Comparison of ENCODE assay signal across 8 cellular contexts in genomic region chr1:32063261-32063681, GRCh38. TPM values are rescaled to one million over a fixed set of nuclear protein-coding genes. Genes with fewer than 3 reads are reported as not detected.
DNase-seq lines count a peak whose midpoint lies in the region; ATAC-seq, FAIRE-seq and TF ChIP-seq lines count a peak whose summit lies in the region.

No MANE protein-coding gene starts in this region.

- in situ Hi-C loops in G401 (cut with HindIII; ENCODE audit: low sequenced_read_pairs): no loop called here

- H3K4me1 ChIP-seq in A549: peaks cover 16% of the 10 kb centered on the region

- POLR2A ChIA-PET in A549 (lab: Yijun Ruan, JAX): interaction anchor here (0.9 to 2.4 kb wide), 3 partner anchors 10 to 348 kb away, joined by 3 to 8 read pairs (median 3); partner anchors contain the start of gene TMEM39B

- H3K9me3 ChIP-seq in A549: no peaks in the 10 kb centered on the region

- no peaks in the 10 kb centered on the region for H3K4me1 Mint-ChIP-seq in activated T-helper 17 cell treated with anti-CD3 and anti-CD28 coated beads, Interleukin-2, amount 50 U/mL, for 72 hours

- no peak overlapping the region for H3K4me3 ChIP-seq in A549

- peak; percentile 63 to 68 for TF ChIP-seq RAD21 in A549 (conservative IDR thresholded peaks at IDR 0.05 in 1 of 2, IDR thresholded peaks at IDR 0.05 in 1 of 2)

- ATAC-seq in A549: peak; percentile 77 to 81
- peak; percentile 34 for ATAC-seq in activated T-helper 17 cell treated with anti-CD3 and anti-CD28 coated beads, Interleukin-2, amount 50 U/mL, for 72 hours (replicated peaks)
- peak; percentile 26 for ATAC-seq in Right ventricle myocardium superior (ENCODE audit: poor library complexity)
- ATAC-seq in HG02642 (IDR thresholded peaks at IDR 0.05; ENCODE audit: poor library complexity, unreplicated experiment): no peak

- H3K27ac ChIP-seq in A549: peak overlapping the region in 1 of 2 experiments; percentile 71; a peak in 3 of 6 replicates

- peak overlapping the region; percentile 16 for H3K27ac Mint-ChIP-seq in activated T-helper 17 cell treated with anti-CD3 and anti-CD28 coated beads, Interleukin-2, amount 50 U/mL, for 72 hours

- intact Hi-C loops in Right ventricle myocardium superior (cut with DNase I): loop anchor here (10.0 kb wide), 1 partner anchor 398 kb away; no protein-coding TSS in a partner anchor

- no peak overlapping the region for H3K4me3 Mint-ChIP-seq in activated T-helper 17 cell treated with anti-CD3 and anti-CD28 coated beads, Interleukin-2, amount 50 U/mL, for 72 hours

- FAIRE-seq in A549 (lab: Jason Lieb, UNC): peak; percentile 36

- 0 out of 3 replicates have a peak overlapping the region, but pooled peaks have one; percentile 3 for H3K4me2 ChIP-seq in A549

- no peak for TF ChIP-seq EP300 in A549 (IDR thresholded peaks at IDR 0.05)

- CTCF ChIA-PET in A549 (lab: Yijun Ruan, JAX): interaction anchor here (0.6 to 2.1 kb wide), 21 partner anchors 8 to 399 kb away, joined by 3 to 12 read pairs (median 3); no protein-coding TSS in a partner anchor

- H3K27me3 Mint-ChIP-seq in activated T-helper 17 cell treated with anti-CD3 and anti-CD28 coated beads, Interleukin-2, amount 50 U/mL, for 72 hours: no peaks in the 10 kb centered on the region

- no peaks in the 10 kb centered on the region for H3K9me3 Mint-ChIP-seq in activated T-helper 17 cell treated with anti-CD3 and anti-CD28 coated beads, Interleukin-2, amount 50 U/mL, for 72 hours

- H3K36me3 Mint-ChIP-seq in activated T-helper 17 cell treated with anti-CD3 and anti-CD28 coated beads, Interleukin-2, amount 50 U/mL, for 72 hours (ENCODE audit: low read depth): peaks cover 48% of the 10 kb centered on the region

- WGBS in A549 (ENCODE audit: missing lambda C conversion rate): 14% methylated on average over 1 of the region's 1 CpG

- peak; percentile 53 for TF ChIP-seq CTCF in A549 (IDR thresholded peaks at IDR 0.05)

- TF ChIP-seq POLR2A in A549 (IDR thresholded peaks at IDR 0.05; ENCODE audit: low read length): no peak

- DNase-seq in A549 (ENCODE audit: low read depth in 1 of 2, low spot score in 1 of 2) (peak; percentile 43 to 63), G401 (ENCODE audit: low spot score) (peak; percentile 75), NCI-H2081 (lab: John Stamatoyannopoulos, UW) (peak; percentile 41 to 51), Right ventricle myocardium superior (no peak), retina (peak; percentile 62)
- DNase-seq in effector CD8-positive, alpha-beta T cell (lab: John Stamatoyannopoulos, UW): no peak

TF ChIP-seq in A549, 52 proteins besides CTCF, POLR2A, EP300 and RAD21:
- TF ChIP-seq SMC3 (IDR thresholded peaks at IDR 0.05): peak; percentile 52
- no peak for TF ChIP-seq USF2 (IDR thresholded peaks at IDR 0.05)

RNA-seq across cellular contexts. Expression of gene TMEM39B, which starts 9.5 kb away (rescaled TPM):
- polyA plus RNA-seq in A549 (2011; rRNA removed): 10.8 and 13.8 TPM in 2 replicates
- polyA plus RNA-seq in A549 (2012; cell fraction: cytosol; rRNA removed): 19.9 and 26.0 TPM in 2 replicates
- polyA plus RNA-seq in A549 (2012; cell fraction: nucleus; rRNA removed): 25.1 and 33.9 TPM in 2 replicates
- polyA plus RNA-seq in A549 (2017; fragmentation: RNase III; extraction: RNeasy Plus Mini Kit Qiagen cat#74134 plus additional on column Dnase treatment): 8.2 to 9.3 TPM (median 8.5 TPM) in 3 replicates
- 21.3 and 23.8 TPM in 2 replicates for polyA minus RNA-seq in A549 (2011; rRNA and poly(A)+ RNA removed)
- 10.3 and 19.0 TPM in 2 replicates for total RNA-seq in G401 (2014; rRNA removed; shearing (Covaris generic))
- total RNA-seq in activated T-helper 17 cell treated with anti-CD3 and anti-CD28 coated beads, Interleukin-2, amount 50 U/mL, for 72 hours: 10 to 100 TPM; 26.2 to 34.4 TPM
- total RNA-seq in Right ventricle myocardium superior: 6.1 TPM

RNA-seq across cellular contexts. Expression of gene KPNA6, which starts 44.6 kb away (rescaled TPM):
- polyA plus RNA-seq in A549 (2011; rRNA removed): 24.3 and 41.9 TPM in 2 replicates
- polyA plus RNA-seq in A549 (2012; cell fraction: cytosol; rRNA removed): 7.4 and 9.7 TPM in 2 replicates
- 6.1 and 9.9 TPM in 2 replicates for polyA plus RNA-seq in A549 (2012; cell fraction: nucleus; rRNA removed)
- polyA plus RNA-seq in A549 (2017; fragmentation: RNase III; extraction: RNeasy Plus Mini Kit Qiagen cat#74134 plus additional on column Dnase treatment): 15.0 to 15.9 TPM (median 15.8 TPM) in 3 replicates
- 43.7 and 47.7 TPM in 2 replicates for polyA minus RNA-seq in A549 (2011; rRNA and poly(A)+ RNA removed)
- total RNA-seq in G401 (2014; rRNA removed; shearing (Covaris generic)): 30.8 and 36.0 TPM in 2 replicates
- 10 to 100 TPM; 61.8 to 77.1 TPM for total RNA-seq in activated T-helper 17 cell treated with anti-CD3 and anti-CD28 coated beads, Interleukin-2, amount 50 U/mL, for 72 hours
- 69.4 TPM for total RNA-seq in Right ventricle myocardium superior

RNA-seq across cellular contexts. Expression of gene KHDRBS1, which starts 49.6 kb away (rescaled TPM):
- polyA plus RNA-seq in A549 (2011; rRNA removed) (60.6 and 63.6 TPM in 2 replicates), A549 (2017; fragmentation: RNase III; extraction: RNeasy Plus Mini Kit Qiagen cat#74134 plus additional on column Dnase treatment) (107 to 110 TPM (median 109 TPM) in 3 replicates)
- polyA plus RNA-seq in A549 (2012; cell fraction: cytosol; rRNA removed): 45.8 and 60.0 TPM in 2 replicates
- polyA plus RNA-seq in A549 (2012; cell fraction: nucleus; rRNA removed): 55.6 and 67.6 TPM in 2 replicates
- polyA minus RNA-seq in A549 (2011; rRNA and poly(A)+ RNA removed): 36.5 and 50.5 TPM in 2 replicates
- 167 and 200 TPM in 2 replicates for total RNA-seq in G401 (2014; rRNA removed; shearing (Covaris generic))
- 100 to 1,000 TPM; 140 to 177 TPM for total RNA-seq in activated T-helper 17 cell treated with anti-CD3 and anti-CD28 coated beads, Interleukin-2, amount 50 U/mL, for 72 hours
- 51.0 TPM for total RNA-seq in Right ventricle myocardium superior

Comparison
In these comparisons a context has a peak if more than half of its experiments do, and no peak if none do; other contexts are left out.
1. DNase-seq: peak in A549 (2 of 2), G401 (single experiment), NCI-H2081 (2 of 2) and retina (single experiment); none in Right ventricle myocardium superior (single experiment) and effector CD8-positive, alpha-beta T cell (single experiment).